Comparison of ENCODE assay signal across 17 cellular contexts in the genomic region with DNA sequence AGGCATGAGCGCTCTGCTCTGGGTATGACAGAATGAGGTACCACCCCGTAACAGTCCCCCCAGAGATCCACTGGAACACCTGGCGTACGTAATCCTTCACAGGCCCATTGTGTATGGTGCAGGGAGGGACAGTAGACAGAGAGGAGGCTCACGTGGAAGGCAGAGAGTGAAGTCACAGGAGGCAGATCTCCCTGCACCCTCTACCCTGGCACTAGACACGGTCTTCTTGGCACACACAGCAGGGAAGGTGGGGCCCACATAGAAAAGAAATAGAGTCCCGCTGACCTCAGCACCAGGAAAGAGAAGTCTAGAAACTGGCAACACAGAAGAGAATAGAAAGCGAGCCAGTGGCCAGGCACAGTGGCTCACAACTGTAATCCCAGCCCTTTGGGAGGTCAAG.
"Had no signal": no experiment of that assay in that cellular context is flagged by ENCODE, and none has a peak within 500 bp of the region (broad histone marks: within the 10 kb centered on the region; RNA-seq: fewer than 3 reads in every experiment).

No MANE protein-coding gene starts in this region.

- H3K27ac ChIP-seq: ascending aorta, breast epithelium, tibial artery, VCaP had no signal

- ATAC-seq: natural killer cell treated with Interleukin-12 subunit alpha and Interleukin-12 subunit beta and Interleukin-15 and Interleukin-18, amount 100 ng/mL, for 72 hours; stimulated activated naive CD8-positive, alpha-beta T cell treated with anti-CD3 and anti-CD28 coated beads, Interleukin-15, Interleukin-2, amounts not matched to agents 100 U/mL and 50 U/mL, for 24 hours had no signal

- H3K9me3 Mint-ChIP-seq: activated naive CD4-positive, alpha-beta T cell treated with anti-CD3 and anti-CD28 coated beads, Interleukin-2, amount 50 U/mL, for 24 hours had no signal

- H3K27me3 Mint-ChIP-seq: activated naive CD4-positive, alpha-beta T cell treated with anti-CD3 and anti-CD28 coated beads, Interleukin-2, amount 50 U/mL, for 24 hours; natural killer cell treated with Interleukin-12 subunit alpha and Interleukin-12 subunit beta and Interleukin-15 and Interleukin-18, amount 100 ng/mL, for 72 hours had no signal

- DNase-seq: activated CD4-positive, alpha-beta T cell treated with anti-CD3 and anti-CD28 coated beads, Interleukin-2, amount 50 U/mL, for 48 hours; activated gamma-delta T cell; cortex of kidney; erythroblast; head of caudate nucleus; retina; stimulated activated CD4-positive, alpha-beta T cell treated with anti-CD3 and anti-CD28 coated beads, Interleukin-2, amount 100 ng/mL, for 24 hours; stimulated activated naive CD8-positive, alpha-beta T cell treated with anti-CD3 and anti-CD28 coated beads, Interleukin-15, Interleukin-2, amounts not matched to agents 100 U/mL and 50 U/mL, for 24 hours; T-helper 2 cell; tibial artery had no signal

- H3K4me3 Mint-ChIP-seq: activated naive CD4-positive, alpha-beta T cell treated with anti-CD3 and anti-CD28 coated beads, Interleukin-2, amount 50 U/mL, for 24 hours; natural killer cell treated with Interleukin-12 subunit alpha and Interleukin-12 subunit beta and Interleukin-15 and Interleukin-18, amount 100 ng/mL, for 72 hours had no signal

- H3K27ac Mint-ChIP-seq: activated naive CD4-positive, alpha-beta T cell treated with anti-CD3 and anti-CD28 coated beads, Interleukin-2, amount 50 U/mL, for 24 hours; natural killer cell treated with Interleukin-12 subunit alpha and Interleukin-12 subunit beta and Interleukin-15 and Interleukin-18, amount 100 ng/mL, for 72 hours had no signal

- H3K27me3 ChIP-seq: ascending aorta, breast epithelium, tibial artery had no signal

- FAIRE-seq: endometrium, frontal cortex had no signal

- H3K4me1 ChIP-seq: ascending aorta, breast epithelium, tibial artery had no signal

- H3K4me3 ChIP-seq: ascending aorta, breast epithelium, tibial artery had no signal
